In genomic region chr7:152451356-152451755, GRCh38 we compare ENCODE assay signal across 28 cellular contexts.
"Had no signal": no experiment of that assay in that cellular context is flagged by ENCODE, and none has a peak within 500 bp of the region (broad histone marks: within the 10 kb centered on the region; RNA-seq: fewer than 3 reads in every experiment).

No MANE protein-coding gene starts in this region.

- H3K4me3 Mint-ChIP-seq: activated CD8-positive, alpha-beta T cell treated with anti-CD3 and anti-CD28 coated beads, Interleukin-2, amount 10 ng/mL, durations not matched to agents 7 days and 5 days; activated naive CD8-positive, alpha-beta T cell treated with anti-CD3 and anti-CD28 coated beads, Interleukin-2, amount 10 ng/mL, durations not matched to agents 7 days and 5 days; T-cell had no signal

- H3K4me1 ChIP-seq: adrenal gland had no signal

- H3K9me3 ChIP-seq: adrenal gland, MG63 had no signal

- H3K9me3 Mint-ChIP-seq: activated naive CD8-positive, alpha-beta T cell treated with anti-CD3 and anti-CD28 coated beads, Interleukin-2, amount 10 ng/mL, durations not matched to agents 7 days and 5 days; T-cell had no signal

- H3K27ac ChIP-seq: adrenal gland, SK-N-MC, WERI-Rb-1 had no signal

- H3K27me3 Mint-ChIP-seq: activated naive CD8-positive, alpha-beta T cell treated with anti-CD3 and anti-CD28 coated beads, Interleukin-2, amount 10 ng/mL, durations not matched to agents 7 days and 5 days; T-cell had no signal

- DNase-seq: activated CD4-positive, alpha-beta T cell treated with anti-CD3 and anti-CD28 coated beads for 48 hours; activated CD4-positive, alpha-beta T cell treated with anti-CD3 and anti-CD28 coated beads, Interleukin-2, amount 50 U/mL, for 4 hours; activated CD8-positive, alpha-beta memory T cell treated with anti-CD3 and anti-CD28 coated beads, Interleukin-2, amount 50 U/mL, for 48 hours; activated CD8-positive, alpha-beta T cell treated with anti-CD3 and anti-CD28 coated beads, Interleukin-2, amount 10 ng/mL, durations not matched to agents 7 days and 5 days; activated naive CD4-positive, alpha-beta T cell treated with anti-CD3 and anti-CD28 coated beads, Interleukin-2, amount 50 U/mL, for 16 hours; activated naive CD8-positive, alpha-beta T cell treated with anti-CD3 and anti-CD28 coated beads, Interleukin-2, amount 10 ng/mL, durations not matched to agents 7 days and 5 days; activated T-cell treated with anti-CD3 and anti-CD28 coated beads, Interleukin-2, amount 50 U/mL, for 1 hour; adrenal gland; anterior cingulate cortex; cerebellar nuclear complex; MG63; NCI-H1048; NCI-H146; NCI-H2029; NCI-H345; NCI-H510A; NCI-H526 treated with DMSO at 0.1 percent for 48 hours; NCI-H82; OCI-M1; RPMI8226; T-cell; T-helper 2 cell; T1000; WERI-Rb-1 had no signal

- H3K36me3 ChIP-seq: adrenal gland, MG63, WERI-Rb-1 had no signal

- H3K27me3 ChIP-seq: adrenal gland, MG63 had no signal

- H3K27ac Mint-ChIP-seq: activated CD8-positive, alpha-beta T cell treated with anti-CD3 and anti-CD28 coated beads, Interleukin-2, amount 10 ng/mL, durations not matched to agents 7 days and 5 days; activated naive CD8-positive, alpha-beta T cell treated with anti-CD3 and anti-CD28 coated beads, Interleukin-2, amount 10 ng/mL, durations not matched to agents 7 days and 5 days; T-cell had no signal

- H3K36me3 Mint-ChIP-seq: activated naive CD8-positive, alpha-beta T cell treated with anti-CD3 and anti-CD28 coated beads, Interleukin-2, amount 10 ng/mL, durations not matched to agents 7 days and 5 days; T-cell had no signal

- H3K4me3 ChIP-seq: adrenal gland, MG63, SK-N-MC had no signal

- ATAC-seq: activated CD4-positive, CD25-positive, alpha-beta regulatory T cell treated with anti-CD3 and anti-CD28 coated beads, Interleukin-2, amount 50 U/mL, for 24 hours; activated CD8-positive, alpha-beta T cell treated with anti-CD3 and anti-CD28 coated beads, Interleukin-2, amount 10 ng/mL, durations not matched to agents 7 days and 5 days; Panc1; Right ventricle myocardium inferior; T-cell had no signal
